In genomic region chr11:119685073-119685746, GRCh38 we compare ENCODE assay signal across 1 cellular context.
TF ChIP-seq lines count a peak whose summit lies in the region.

No MANE protein-coding gene starts in this region.

TF ChIP-seq in HepG2, 621 proteins besides CTCF, POLR2A, EP300 and RAD21:
- TF ChIP-seq, protein P1, sequence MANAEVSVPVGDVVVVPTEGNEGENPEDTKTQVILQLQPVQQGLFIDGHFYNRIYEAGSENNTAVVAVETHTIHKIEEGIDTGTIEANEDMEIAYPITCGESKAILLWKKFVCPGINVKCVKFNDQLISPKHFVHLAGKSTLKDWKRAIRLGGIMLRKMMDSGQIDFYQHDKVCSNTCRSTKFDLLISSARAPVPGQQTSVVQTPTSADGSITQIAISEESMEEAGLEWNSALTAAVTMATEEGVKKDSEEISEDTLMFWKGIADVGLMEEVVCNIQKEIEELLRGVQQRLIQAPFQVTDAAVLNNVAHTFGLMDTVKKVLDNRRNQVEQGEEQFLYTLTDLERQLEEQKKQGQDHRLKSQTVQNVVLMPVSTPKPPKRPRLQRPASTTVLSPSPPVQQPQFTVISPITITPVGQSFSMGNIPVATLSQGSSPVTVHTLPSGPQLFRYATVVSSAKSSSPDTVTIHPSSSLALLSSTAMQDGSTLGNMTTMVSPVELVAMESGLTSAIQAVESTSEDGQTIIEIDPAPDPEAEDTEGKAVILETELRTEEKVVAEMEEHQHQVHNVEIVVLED (CRISPR knock-in tag; IDR thresholded peaks at IDR 0.05; ENCODE audit: borderline replicate concordance), result no peak
- TF ChIP-seq HHEX (CRISPR knock-in tag; IDR thresholded peaks at IDR 0.05) (no peak), ZSCAN25 (CRISPR knock-in tag; IDR thresholded peaks at IDR 0.05) (no peak), ZNF3 (CRISPR knock-in tag; IDR thresholded peaks at IDR 0.05) (no peak), ISL2 (CRISPR knock-in tag; IDR thresholded peaks at IDR 0.05) (no peak), ZNF160 (CRISPR knock-in tag; IDR thresholded peaks at IDR 0.05) (no peak), FOXK1 (CRISPR knock-in tag; IDR thresholded peaks at IDR 0.05; ENCODE audit: borderline replicate concordance, low read depth) (no peak), AGO1 (IDR thresholded peaks at IDR 0.05; ENCODE audit: low read depth, low read length, poor library complexity, severe bottlenecking) (no peak), AGO2 (optimal IDR thresholded peaks at IDR 0.05; ENCODE audit: low read depth, low read length) (no peak), CREB1 (IDR thresholded peaks at IDR 0.05) (no peak), CREB1 (CRISPR knock-in tag; IDR thresholded peaks at IDR 0.05) (no peak), SKIL (CRISPR knock-in tag; IDR thresholded peaks at IDR 0.05; ENCODE audit: borderline replicate concordance) (no peak), RNF2 (conservative IDR thresholded peaks at IDR 0.05; ENCODE audit: low read depth) (no peak), MXI1 (IDR thresholded peaks at IDR 0.05; ENCODE audit: borderline replicate concordance, low read depth, low read length) (no peak), KLF9 (CRISPR knock-in tag; IDR thresholded peaks at IDR 0.05; ENCODE audit: low read depth) (no peak), RXRA (CRISPR knock-in tag; IDR thresholded peaks at IDR 0.05) (no peak)
- TF ChIP-seq, protein P2, sequence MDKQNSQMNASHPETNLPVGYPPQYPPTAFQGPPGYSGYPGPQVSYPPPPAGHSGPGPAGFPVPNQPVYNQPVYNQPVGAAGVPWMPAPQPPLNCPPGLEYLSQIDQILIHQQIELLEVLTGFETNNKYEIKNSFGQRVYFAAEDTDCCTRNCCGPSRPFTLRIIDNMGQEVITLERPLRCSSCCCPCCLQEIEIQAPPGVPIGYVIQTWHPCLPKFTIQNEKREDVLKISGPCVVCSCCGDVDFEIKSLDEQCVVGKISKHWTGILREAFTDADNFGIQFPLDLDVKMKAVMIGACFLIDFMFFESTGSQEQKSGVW (CRISPR knock-in tag; IDR thresholded peaks at IDR 0.05; ENCODE audit: borderline replicate concordance), result no peak
- TF ChIP-seq, protein P3, sequence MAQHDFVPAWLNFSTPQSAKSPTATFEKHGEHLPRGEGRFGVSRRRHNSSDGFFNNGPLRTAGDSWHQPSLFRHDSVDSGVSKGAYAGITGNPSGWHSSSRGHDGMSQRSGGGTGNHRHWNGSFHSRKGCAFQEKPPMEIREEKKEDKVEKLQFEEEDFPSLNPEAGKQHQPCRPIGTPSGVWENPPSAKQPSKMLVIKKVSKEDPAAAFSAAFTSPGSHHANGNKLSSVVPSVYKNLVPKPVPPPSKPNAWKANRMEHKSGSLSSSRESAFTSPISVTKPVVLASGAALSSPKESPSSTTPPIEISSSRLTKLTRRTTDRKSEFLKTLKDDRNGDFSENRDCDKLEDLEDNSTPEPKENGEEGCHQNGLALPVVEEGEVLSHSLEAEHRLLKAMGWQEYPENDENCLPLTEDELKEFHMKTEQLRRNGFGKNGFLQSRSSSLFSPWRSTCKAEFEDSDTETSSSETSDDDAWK (CRISPR knock-in tag; IDR thresholded peaks at IDR 0.05), result no peak
- TF ChIP-seq, protein P4, sequence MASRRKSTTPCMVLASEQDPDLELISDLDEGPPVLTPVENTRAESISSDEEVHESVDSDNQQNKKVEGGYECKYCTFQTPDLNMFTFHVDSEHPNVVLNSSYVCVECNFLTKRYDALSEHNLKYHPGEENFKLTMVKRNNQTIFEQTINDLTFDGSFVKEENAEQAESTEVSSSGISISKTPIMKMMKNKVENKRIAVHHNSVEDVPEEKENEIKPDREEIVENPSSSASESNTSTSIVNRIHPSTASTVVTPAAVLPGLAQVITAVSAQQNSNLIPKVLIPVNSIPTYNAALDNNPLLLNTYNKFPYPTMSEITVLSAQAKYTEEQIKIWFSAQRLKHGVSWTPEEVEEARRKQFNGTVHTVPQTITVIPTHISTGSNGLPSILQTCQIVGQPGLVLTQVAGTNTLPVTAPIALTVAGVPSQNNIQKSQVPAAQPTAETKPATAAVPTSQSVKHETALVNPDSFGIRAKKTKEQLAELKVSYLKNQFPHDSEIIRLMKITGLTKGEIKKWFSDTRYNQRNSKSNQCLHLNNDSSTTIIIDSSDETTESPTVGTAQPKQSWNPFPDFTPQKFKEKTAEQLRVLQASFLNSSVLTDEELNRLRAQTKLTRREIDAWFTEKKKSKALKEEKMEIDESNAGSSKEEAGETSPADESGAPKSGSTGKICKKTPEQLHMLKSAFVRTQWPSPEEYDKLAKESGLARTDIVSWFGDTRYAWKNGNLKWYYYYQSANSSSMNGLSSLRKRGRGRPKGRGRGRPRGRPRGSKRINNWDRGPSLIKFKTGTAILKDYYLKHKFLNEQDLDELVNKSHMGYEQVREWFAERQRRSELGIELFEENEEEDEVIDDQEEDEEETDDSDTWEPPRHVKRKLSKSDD (CRISPR knock-in tag; IDR thresholded peaks at IDR 0.05; ENCODE audit: low read depth), result no peak
TF ChIP-seq in HepG2: peak in this region for 0.
